In genomic region chr10:92969151-92969550, GRCh38 we compare ENCODE assay signal across 17 cellular contexts.
"Had no signal": no experiment of that assay in that cellular context is flagged by ENCODE, and none has a peak within 500 bp of the region (broad histone marks: within the 10 kb centered on the region; RNA-seq: fewer than 3 reads in every experiment).

No MANE protein-coding gene starts in this region.

- H3K9ac ChIP-seq: neural progenitor cell, parathyroid adenoma had no signal

- H3K36me3 ChIP-seq: adrenal gland, thoracic aorta had no signal

- H3K4me1 Mint-ChIP-seq: activated T-helper 17 cell treated with anti-CD3 and anti-CD28 coated beads, Interleukin-2, amount 50 U/mL, for 72 hours; mesothelial cell of epicardium; WTC11 had no signal

- H3K27ac ChIP-seq: adrenal gland, gastroesophageal sphincter, neural progenitor cell, parathyroid adenoma, thoracic aorta had no signal

- H3K79me2 ChIP-seq: parathyroid adenoma had no signal

- DNase-seq: activated CD4-positive, alpha-beta T cell treated with anti-CD3 and anti-CD28 coated beads, Interleukin-2, amount 50 U/mL, for 1 hour; activated naive CD4-positive, alpha-beta T cell treated with anti-CD3 and anti-CD28 coated beads, Interleukin-2, amount 10 ng/mL, durations not matched to agents 7 days and 5 days; activated T-cell treated with anti-CD3 and anti-CD28 coated beads for 4 hours; adrenal gland; cerebellar nuclear complex; retina; stimulated activated CD4-positive, alpha-beta T cell treated with anti-CD3 and anti-CD28 coated beads, Interleukin-15, amount 100 ng/mL, for 24 hours; stimulated activated CD4-positive, alpha-beta T cell treated with anti-CD3 and anti-CD28 coated beads, Interleukin-4, amount 100 ng/mL, for 24 hours; stimulated activated naive CD8-positive, alpha-beta T cell treated with anti-CD3 and anti-CD28 coated beads, Interleukin-15, amount 100 ng/mL, for 72 hours had no signal

- H3K4me1 ChIP-seq: gastroesophageal sphincter, neural progenitor cell, parathyroid adenoma had no signal

- H3K4me3 Mint-ChIP-seq: activated naive CD4-positive, alpha-beta T cell treated with anti-CD3 and anti-CD28 coated beads, Interleukin-2, amount 10 ng/mL, durations not matched to agents 7 days and 5 days; activated T-helper 17 cell treated with anti-CD3 and anti-CD28 coated beads, Interleukin-2, amount 50 U/mL, for 72 hours; mesothelial cell of epicardium; neural progenitor cell; stimulated activated naive CD8-positive, alpha-beta T cell treated with anti-CD3 and anti-CD28 coated beads, Interleukin-15, amount 100 ng/mL, for 72 hours; WTC11 had no signal

- H3K9me3 Mint-ChIP-seq: activated naive CD4-positive, alpha-beta T cell treated with anti-CD3 and anti-CD28 coated beads, Interleukin-2, amount 10 ng/mL, durations not matched to agents 7 days and 5 days; activated T-helper 17 cell treated with anti-CD3 and anti-CD28 coated beads, Interleukin-2, amount 50 U/mL, for 72 hours; stimulated activated naive CD8-positive, alpha-beta T cell treated with anti-CD3 and anti-CD28 coated beads, Interleukin-15, amount 100 ng/mL, for 72 hours had no signal

- H3K27ac Mint-ChIP-seq: activated naive CD4-positive, alpha-beta T cell treated with anti-CD3 and anti-CD28 coated beads, Interleukin-2, amount 10 ng/mL, durations not matched to agents 7 days and 5 days; activated T-helper 17 cell treated with anti-CD3 and anti-CD28 coated beads, Interleukin-2, amount 50 U/mL, for 72 hours; mesothelial cell of epicardium; neural progenitor cell; stimulated activated naive CD8-positive, alpha-beta T cell treated with anti-CD3 and anti-CD28 coated beads, Interleukin-15, amount 100 ng/mL, for 72 hours; WTC11 had no signal

- H3K27me3 Mint-ChIP-seq: activated naive CD4-positive, alpha-beta T cell treated with anti-CD3 and anti-CD28 coated beads, Interleukin-2, amount 10 ng/mL, durations not matched to agents 7 days and 5 days; activated T-helper 17 cell treated with anti-CD3 and anti-CD28 coated beads, Interleukin-2, amount 50 U/mL, for 72 hours; stimulated activated naive CD8-positive, alpha-beta T cell treated with anti-CD3 and anti-CD28 coated beads, Interleukin-15, amount 100 ng/mL, for 72 hours had no signal

- H3K4me2 ChIP-seq: neural progenitor cell had no signal

- H3K9me3 ChIP-seq: adrenal gland, gastroesophageal sphincter, thoracic aorta had no signal

- H3K4me3 ChIP-seq: adrenal gland, gastroesophageal sphincter, neural progenitor cell, thoracic aorta had no signal

- ATAC-seq: activated T-helper 17 cell treated with anti-CD3 and anti-CD28 coated beads, Interleukin-2, amount 50 U/mL, for 72 hours; esophagus mucosa; gastroesophageal sphincter; stimulated activated naive CD8-positive, alpha-beta T cell treated with anti-CD3 and anti-CD28 coated beads, Interleukin-15, amount 100 ng/mL, for 72 hours; WTC11 had no signal

- H3K27me3 ChIP-seq: adrenal gland, gastroesophageal sphincter, neural progenitor cell had no signal

- H2AFZ ChIP-seq: neural progenitor cell, parathyroid adenoma had no signal
